Comparison of ENCODE assay signal across 1 cellular context in the genomic region with DNA sequence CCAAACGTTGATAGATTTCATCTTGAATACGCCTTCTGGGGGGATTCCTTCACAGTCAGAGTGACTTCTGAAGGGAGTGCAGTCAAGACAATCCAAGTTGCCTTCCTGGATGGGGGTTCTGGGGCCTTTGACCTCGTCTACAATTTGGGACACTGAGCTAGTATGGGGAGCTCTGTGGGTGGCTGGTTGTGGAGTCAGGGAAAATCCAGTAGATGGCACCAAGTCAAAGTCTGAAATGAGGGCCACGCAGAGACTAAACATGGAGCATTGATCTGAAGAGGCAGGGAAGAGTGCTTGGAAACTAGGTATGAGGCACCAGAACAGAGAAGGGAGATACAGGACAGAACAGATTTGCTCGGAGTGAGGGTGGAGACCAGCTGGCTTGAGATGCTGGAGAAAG.
TF ChIP-seq lines count a peak whose summit lies in the region.

No MANE protein-coding gene starts in this region.

TF ChIP-seq in GM23338, 12 proteins besides CTCF, POLR2A, EP300 and RAD21 (continued from another document):
- TF ChIP-seq, protein P1, sequence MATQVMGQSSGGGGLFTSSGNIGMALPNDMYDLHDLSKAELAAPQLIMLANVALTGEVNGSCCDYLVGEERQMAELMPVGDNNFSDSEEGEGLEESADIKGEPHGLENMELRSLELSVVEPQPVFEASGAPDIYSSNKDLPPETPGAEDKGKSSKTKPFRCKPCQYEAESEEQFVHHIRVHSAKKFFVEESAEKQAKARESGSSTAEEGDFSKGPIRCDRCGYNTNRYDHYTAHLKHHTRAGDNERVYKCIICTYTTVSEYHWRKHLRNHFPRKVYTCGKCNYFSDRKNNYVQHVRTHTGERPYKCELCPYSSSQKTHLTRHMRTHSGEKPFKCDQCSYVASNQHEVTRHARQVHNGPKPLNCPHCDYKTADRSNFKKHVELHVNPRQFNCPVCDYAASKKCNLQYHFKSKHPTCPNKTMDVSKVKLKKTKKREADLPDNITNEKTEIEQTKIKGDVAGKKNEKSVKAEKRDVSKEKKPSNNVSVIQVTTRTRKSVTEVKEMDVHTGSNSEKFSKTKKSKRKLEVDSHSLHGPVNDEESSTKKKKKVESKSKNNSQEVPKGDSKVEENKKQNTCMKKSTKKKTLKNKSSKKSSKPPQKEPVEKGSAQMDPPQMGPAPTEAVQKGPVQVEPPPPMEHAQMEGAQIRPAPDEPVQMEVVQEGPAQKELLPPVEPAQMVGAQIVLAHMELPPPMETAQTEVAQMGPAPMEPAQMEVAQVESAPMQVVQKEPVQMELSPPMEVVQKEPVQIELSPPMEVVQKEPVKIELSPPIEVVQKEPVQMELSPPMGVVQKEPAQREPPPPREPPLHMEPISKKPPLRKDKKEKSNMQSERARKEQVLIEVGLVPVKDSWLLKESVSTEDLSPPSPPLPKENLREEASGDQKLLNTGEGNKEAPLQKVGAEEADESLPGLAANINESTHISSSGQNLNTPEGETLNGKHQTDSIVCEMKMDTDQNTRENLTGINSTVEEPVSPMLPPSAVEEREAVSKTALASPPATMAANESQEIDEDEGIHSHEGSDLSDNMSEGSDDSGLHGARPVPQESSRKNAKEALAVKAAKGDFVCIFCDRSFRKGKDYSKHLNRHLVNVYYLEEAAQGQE (IDR thresholded peaks at IDR 0.05; ENCODE audit: unreplicated experiment) = no peak
- TF ChIP-seq ZNF331 (CRISPR knock-in tag; IDR thresholded peaks at IDR 0.05; ENCODE audit: low read depth) = no peak
